ENCODE assay signal across 8 cellular contexts in genomic region chr15:40953713-40954074, GRCh38. TPM values are rescaled to one million over a fixed set of nuclear protein-coding genes. Genes with fewer than 3 reads are reported as not detected.
A peak's percentile ranks its signal among the peaks of the same experiment; 100 is the strongest.
DNase-seq lines count a peak whose midpoint lies in the region; ATAC-seq and TF ChIP-seq lines count a peak whose summit lies in the region.

No MANE protein-coding gene starts in this region.

- H3K9ac ChIP-seq in mesendoderm (ENCODE audit: low read length) = peak overlapping the region; percentile 94

- H3K4me1 ChIP-seq in mesendoderm (ENCODE audit: control insufficient read depth, low read depth, low read length) = no peaks in the 10 kb centered on the region

- H2AK5ac ChIP-seq in mesendoderm (ENCODE audit: low read length) = no peak overlapping the region

- H3K18ac ChIP-seq in mesendoderm (ENCODE audit: low read length) = peak overlapping the region; percentile 55

- peaks cover 5% of the 10 kb centered on the region for H3K36me3 ChIP-seq in mesendoderm (ENCODE audit: control insufficient read depth, insufficient read depth, low read length)

- peak overlapping the region; percentile 99 for H3K56ac ChIP-seq in mesendoderm (ENCODE audit: low read length)

- H3K4ac ChIP-seq in mesendoderm (ENCODE audit: low read depth, low read length) = peak overlapping the region; percentile 74

- WGBS in mesendoderm (ENCODE audit: extremely low coverage, insufficient coverage, low lambda C conversion rate) = no CpG with 5 or more reads among the region's 17 CpGs

- peak overlapping the region; percentile 1 for H2BK120ac ChIP-seq in mesendoderm (ENCODE audit: low read depth, low read length)

- H3K27ac ChIP-seq in 22Rv1 = peak overlapping the region; percentile 78
- H3K27ac ChIP-seq in mesendoderm (ENCODE audit: low read depth, low read length) = peak overlapping the region; percentile 35

- H4K8ac ChIP-seq in mesendoderm (ENCODE audit: low read depth, low read length) = no peak overlapping the region

- H4K5ac ChIP-seq in mesendoderm (ENCODE audit: low read length) = no peak overlapping the region

- H3K4me2 ChIP-seq in mesendoderm (ENCODE audit: low read length) = peak overlapping the region; percentile 76

- H3K23ac ChIP-seq in mesendoderm (ENCODE audit: low read length) = no peak overlapping the region

- in situ Hi-C loops in astrocyte of the spinal cord (cut with HindIII; ENCODE audit: low sequenced_read_pairs) = no loop called here
- in situ Hi-C loops in KBM-7 (cut with MboI; ENCODE audit: low pct_unique_long_range_greater_than_20kb, low sequenced_read_pairs) = no loop called here

- H3K79me1 ChIP-seq in mesendoderm (ENCODE audit: low read length) = peaks cover 5% of the 10 kb centered on the region

- no peak for TF ChIP-seq CTCF in 22Rv1 (IDR thresholded peaks at IDR 0.05)
- TF ChIP-seq CTCF in astrocyte of the spinal cord (IDR thresholded peaks at IDR 0.05; ENCODE audit: low read depth, low read length) = no peak

- H3K4me3 ChIP-seq in astrocyte of the spinal cord (ENCODE audit: low read depth, low read length) = peak overlapping the region; percentile 79
- peak overlapping the region; percentile 91 for H3K4me3 ChIP-seq in mesendoderm (ENCODE audit: low read length)

- ATAC-seq in HG02571 (IDR thresholded peaks at IDR 0.05; ENCODE audit: unreplicated experiment) = peak; percentile 1

- no peak overlapping the region for H2BK15ac ChIP-seq in mesendoderm (replicated peaks; ENCODE audit: low read depth)

- peaks cover 7% of the 10 kb centered on the region for H3K79me2 ChIP-seq in mesendoderm (ENCODE audit: control insufficient read depth, insufficient read depth, low read length)

- H3K27me3 ChIP-seq in mesendoderm (ENCODE audit: insufficient read depth, low read length, poor library complexity) = no peaks in the 10 kb centered on the region

- DNase-seq in astrocyte of the spinal cord (ENCODE audit: low read depth, low spot score) (no peak), mesendoderm (no peak), NCI-H2081 (lab: John Stamatoyannopoulos, UW) (no peak), KBM-7 (no peak), amniotic stem cell (lab: John Stamatoyannopoulos, UW) (no peak)
- DNase-seq in activated effector memory CD4-positive, alpha-beta T cell treated with anti-CD3 and anti-CD28 coated beads, Interleukin-2, amount 50 U/mL, for 16 hours = no peak

- H2BK5ac ChIP-seq in mesendoderm (ENCODE audit: low read length) = peak overlapping the region; percentile 71

RNA-seq across cellular contexts. Expression of gene CHAC1, which starts 0.4 kb away (rescaled TPM):
- polyA plus RNA-seq in mesendoderm (2013, experiment 1 of 2) = 28.1 TPM
- 29.2 TPM for polyA plus RNA-seq in mesendoderm (2013, experiment 2 of 2)

RNA-seq across cellular contexts. Expression of gene DLL4, which starts 24.6 kb away (rescaled TPM):
- 0.01 TPM for polyA plus RNA-seq in mesendoderm (2013, experiment 1 of 2)
- not detected for polyA plus RNA-seq in mesendoderm (2013, experiment 2 of 2)

RNA-seq across cellular contexts. Expression of gene VPS18, which starts 59.4 kb away (rescaled TPM):
- polyA plus RNA-seq in mesendoderm (2013, experiment 1 of 2) = 11.7 TPM
- polyA plus RNA-seq in mesendoderm (2013, experiment 2 of 2) = 11.5 TPM
